In the genomic region with DNA sequence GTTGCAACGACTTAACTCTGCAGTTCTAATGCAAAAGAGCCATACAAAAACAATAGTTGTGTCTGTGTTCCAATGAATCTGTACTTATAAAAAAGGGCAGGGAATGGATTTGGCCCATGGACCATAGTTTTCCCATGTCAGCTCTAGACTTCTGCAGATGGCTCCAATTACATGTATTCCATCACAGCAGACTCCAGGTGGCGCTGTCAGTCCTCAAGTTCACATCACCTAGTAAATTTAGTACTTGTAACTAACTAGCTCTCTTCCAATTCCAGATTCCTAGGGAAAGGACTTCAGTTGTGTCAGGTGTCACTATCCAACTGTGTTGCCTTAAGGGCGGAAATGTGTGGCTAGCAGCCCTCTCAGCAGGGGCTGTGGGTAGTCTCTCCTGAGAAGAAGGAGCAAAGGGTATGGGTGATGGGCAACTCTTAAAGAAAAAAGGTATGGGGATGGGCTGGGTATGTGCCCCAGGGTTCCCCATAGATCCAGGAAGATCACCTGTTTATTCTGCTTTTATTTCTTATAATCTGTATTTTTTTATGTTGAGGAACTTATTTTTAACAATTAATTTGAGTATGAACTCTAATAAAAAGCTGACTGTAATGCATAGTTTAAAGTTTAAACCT, we compare ENCODE assay signal across 8 cellular contexts. TPM values are rescaled to one million over a fixed set of nuclear protein-coding genes. Genes with fewer than 3 reads are reported as not detected.
A peak's percentile ranks its signal among the peaks of the same experiment; 100 is the strongest.
DNase-seq lines count a peak whose midpoint lies in the region; ATAC-seq and FAIRE-seq lines count a peak whose summit lies in the region.

No MANE protein-coding gene starts in this region.

- no peak for ATAC-seq in HG02623 (IDR thresholded peaks at IDR 0.05; ENCODE audit: unreplicated experiment)

- intact Hi-C loops in posterior cingulate gyrus (cut with DNase I), result no loop called here

- no peaks in the 10 kb centered on the region for H3K36me3 ChIP-seq in SJCRH30

- H3K9me3 ChIP-seq in SJCRH30 (replicated peaks), result no peaks in the 10 kb centered on the region

- H3K4me1 ChIP-seq in SJCRH30, result no peaks in the 10 kb centered on the region

- no peaks in the 10 kb centered on the region for H3K27me3 ChIP-seq in SJCRH30

- DNase-seq in D341Med (ENCODE audit: low spot score), result peak; percentile 67
- DNase-seq in Jurkat, Clone E6-1 (ENCODE audit: low read depth, low spot score), result peak; percentile 64
- DNase-seq in SJCRH30, result peak; percentile 70 to 88
- DNase-seq in activated gamma-delta T cell treated with anti-CD3 and anti-CD28 coated beads, Interleukin-2, amount 50 U/mL, for 16 hours (ENCODE audit: low read depth), result peak; percentile 44
- DNase-seq in globus pallidus (ENCODE audit: low spot score), result peak; percentile 41
- peak in 9 of 10 donors; percentile 35 to 93 (median 62) for DNase-seq in posterior cingulate gyrus
- peak; percentile 31 for DNase-seq in urothelium cell line (ENCODE audit: low spot score)

- H3K4me3 ChIP-seq in Jurkat, Clone E6-1 (ENCODE audit: low read length), result no peak overlapping the region
- H3K4me3 ChIP-seq in SJCRH30, result no peak overlapping the region

- no peak overlapping the region for H3K27ac ChIP-seq in SJCRH30

- FAIRE-seq in urothelium cell line (lab: Jason Lieb, UNC), result no peak

RNA-seq across cellular contexts. Expression of a gene that starts 36.2 kb away (rescaled TPM):
- 31.3 TPM for polyA plus RNA-seq in Jurkat, Clone E6-1 (2012; ENCODE audit: insufficient read depth, insufficient read length)
- total RNA-seq in SJCRH30 (2014; rRNA removed; shearing (Covaris generic)), result 11.0 and 19.6 TPM in 2 replicates

RNA-seq across cellular contexts. Expression of a gene that starts 36.2 kb away (rescaled TPM):
- polyA plus RNA-seq in Jurkat, Clone E6-1 (2012; ENCODE audit: insufficient read depth, insufficient read length), result not detected
- total RNA-seq in SJCRH30 (2014; rRNA removed; shearing (Covaris generic)), result not detected in 2 replicates
